ENCODE assay signal across 28 cellular contexts in the genomic region with DNA sequence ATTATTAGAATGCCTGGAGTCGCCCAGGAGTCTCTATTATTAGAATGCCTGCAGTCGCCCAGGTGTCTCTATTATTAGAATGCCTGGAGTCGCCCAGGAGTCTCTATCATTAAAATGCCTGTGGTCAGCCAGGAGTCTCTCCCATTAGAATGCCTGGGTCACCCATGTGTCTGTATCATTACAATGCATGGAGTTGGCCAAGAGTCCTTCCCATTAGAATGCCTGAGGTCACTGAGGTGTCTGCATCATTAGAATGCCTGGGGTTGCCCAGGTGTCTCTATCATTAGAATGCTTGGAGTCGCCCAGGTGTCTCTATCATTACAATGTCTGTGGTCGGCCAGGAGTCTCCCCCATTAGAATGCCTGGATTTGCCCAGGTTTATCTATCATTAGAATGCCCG.
"Had no signal": no experiment of that assay in that cellular context is flagged by ENCODE, and none has a peak within 500 bp of the region (broad histone marks: within the 10 kb centered on the region; RNA-seq: fewer than 3 reads in every experiment).

No MANE protein-coding gene starts in this region.

- H3K36me3 ChIP-seq: esophagus squamous epithelium, neural progenitor cell, stomach, tibial artery had no signal

- H3K27me3 Mint-ChIP-seq: memory B cell had no signal

- H3K4me1 ChIP-seq: esophagus squamous epithelium, neural progenitor cell, parathyroid adenoma, stomach, testis, tibial artery had no signal

- H3K27ac ChIP-seq: esophagus squamous epithelium, neural progenitor cell, parathyroid adenoma, stomach, testis, tibial artery had no signal

- H2AFZ ChIP-seq: neural progenitor cell, parathyroid adenoma had no signal

- H3K79me2 ChIP-seq: parathyroid adenoma had no signal

- H3K4me2 ChIP-seq: neural progenitor cell had no signal

- ATAC-seq: effector memory CD8-positive, alpha-beta T cell; mucosa of descending colon; natural killer cell treated with Interleukin-12 subunit alpha and Interleukin-12 subunit beta and Interleukin-15 and Interleukin-18, amount 100 ng/mL, for 72 hours; sciatic nerve; stimulated activated effector memory CD8-positive, alpha-beta T cell treated with anti-CD3 and anti-CD28 coated beads, Interleukin-12 subunit alpha, Interleukin-12 subunit beta, amount 100 ng/mL, for 72 hours had no signal

- H3K9me3 ChIP-seq: testis had no signal

- H3K27ac Mint-ChIP-seq: immature natural killer cell; memory B cell; mesothelial cell of epicardium; natural killer cell treated with Interleukin-12 subunit alpha and Interleukin-12 subunit beta and Interleukin-15 and Interleukin-18, amount 100 ng/mL, for 72 hours; neural progenitor cell; stimulated activated effector memory CD8-positive, alpha-beta T cell treated with anti-CD3 and anti-CD28 coated beads, Interleukin-12 subunit alpha, Interleukin-12 subunit beta, amount 100 ng/mL, for 72 hours; type B pancreatic cell had no signal

- FAIRE-seq: endometrium, frontal cortex, urothelium cell line had no signal

- H3K4me3 Mint-ChIP-seq: effector memory CD8-positive, alpha-beta T cell; immature natural killer cell; memory B cell; mesothelial cell of epicardium; natural killer cell treated with Interleukin-12 subunit alpha and Interleukin-12 subunit beta and Interleukin-15 and Interleukin-18, amount 100 ng/mL, for 72 hours; neural progenitor cell; stimulated activated effector memory CD8-positive, alpha-beta T cell treated with anti-CD3 and anti-CD28 coated beads, Interleukin-12 subunit alpha, Interleukin-12 subunit beta, amount 100 ng/mL, for 72 hours; type B pancreatic cell had no signal

- H3K9me3 Mint-ChIP-seq: natural killer cell treated with Interleukin-12 subunit alpha and Interleukin-12 subunit beta and Interleukin-15 and Interleukin-18, amount 100 ng/mL, for 72 hours; stimulated activated effector memory CD8-positive, alpha-beta T cell treated with anti-CD3 and anti-CD28 coated beads, Interleukin-12 subunit alpha, Interleukin-12 subunit beta, amount 100 ng/mL, for 72 hours; type B pancreatic cell had no signal

- H3K4me1 Mint-ChIP-seq: immature natural killer cell; memory B cell; mesothelial cell of epicardium; neural progenitor cell; stimulated activated effector memory CD8-positive, alpha-beta T cell treated with anti-CD3 and anti-CD28 coated beads, Interleukin-12 subunit alpha, Interleukin-12 subunit beta, amount 100 ng/mL, for 72 hours had no signal

- H3K4me3 ChIP-seq: esophagus squamous epithelium, lung, mucosa of descending colon, neural progenitor cell, stomach, testis, tibial artery had no signal

- DNase-seq: cortex of kidney; effector memory CD8-positive, alpha-beta T cell; erythroblast; esophagus squamous epithelium; hypothalamus; immature natural killer cell; islet precursor cell; kidney glomerular epithelial cell; mucosa of descending colon; naive B cell; stimulated activated CD4-positive, alpha-beta T cell treated with anti-CD3 and anti-CD28 coated beads, Interleukin-2, amount 100 ng/mL, for 24 hours; stimulated activated CD4-positive, alpha-beta T cell treated with anti-CD3 and anti-CD28 coated beads, Interleukin-4, amount 100 ng/mL, for 24 hours; stimulated activated naive CD4-positive, alpha-beta T cell treated with Interleukin-2 at 50 U/mL for 16 hours; stomach; testis had no signal

- H3K27me3 ChIP-seq: testis had no signal

- H3K36me3 Mint-ChIP-seq: immature natural killer cell; memory B cell; mesothelial cell of epicardium; naive B cell; natural killer cell treated with Interleukin-12 subunit alpha and Interleukin-12 subunit beta and Interleukin-15 and Interleukin-18, amount 100 ng/mL, for 72 hours; neural progenitor cell; stimulated activated effector memory CD8-positive, alpha-beta T cell treated with anti-CD3 and anti-CD28 coated beads, Interleukin-12 subunit alpha, Interleukin-12 subunit beta, amount 100 ng/mL, for 72 hours; type B pancreatic cell had no signal

- H3K9ac ChIP-seq: neural progenitor cell, parathyroid adenoma had no signal
